In genomic region chr12:6158263-6158662, GRCh38 we compare ENCODE assay signal across 25 cellular contexts. TPM values are rescaled to one million over a fixed set of nuclear protein-coding genes. Genes with fewer than 3 reads are reported as not detected.
DNase-seq lines count a peak whose midpoint lies in the region; ATAC-seq and TF ChIP-seq lines count a peak whose summit lies in the region.
"Had no signal": no experiment of that assay in that cellular context is flagged by ENCODE, and none has a peak within 500 bp of the region (broad histone marks: within the 10 kb centered on the region; RNA-seq: fewer than 3 reads in every experiment).

No MANE protein-coding gene starts in this region.

- no peaks in the 10 kb centered on the region for H3K9me3 ChIP-seq in IMR-90 (ENCODE audit: control insufficient read depth, insufficient read depth, low read length)
- no peaks in the 10 kb centered on the region for H3K9me3 ChIP-seq in right lobe of liver
- H3K9me3 ChIP-seq in gastrocnemius medialis = no peaks in the 10 kb centered on the region
- H3K9me3 ChIP-seq in CD4-positive, alpha-beta T cell (ENCODE audit: control insufficient read depth, low read length) = no peaks in the 10 kb centered on the region
- no peaks in the 10 kb centered on the region for H3K9me3 ChIP-seq in PC-9 (ENCODE audit: insufficient read depth, low read depth)
- H3K9me3 ChIP-seq: ovary had no signal

- H2AK5ac ChIP-seq in IMR-90 (ENCODE audit: low read depth, low read length) = peak overlapping the region; percentile 40; the same call in 1 of the 2 replicates

- H3K9me2 ChIP-seq in PC-9 (ENCODE audit: insufficient read depth) = no peaks in the 10 kb centered on the region; the same call in 1 of the 2 replicates

- H3K36me3 ChIP-seq in IMR-90 (ENCODE audit: control insufficient read depth, insufficient read depth, low read length) (no peaks in the 10 kb centered on the region), right lobe of liver (no peaks in the 10 kb centered on the region), gastrocnemius medialis (no peaks in the 10 kb centered on the region), PC-9 (ENCODE audit: low read depth) (no peaks in the 10 kb centered on the region)
- H3K36me3 ChIP-seq: ovary had no signal

- peak overlapping the region; percentile 71; the same call in 1 of the 3 replicates for H2BK15ac ChIP-seq in IMR-90 (ENCODE audit: low read depth, low read length)

- H3K4me3 ChIP-seq in IMR-90 (ENCODE audit: insufficient read depth, low read depth, low read length) (no peak overlapping the region), choroid plexus epithelial cell (ENCODE audit: low read depth, low read length) (no peak overlapping the region), right lobe of liver (no peak overlapping the region), gastrocnemius medialis (no peak overlapping the region), PC-9 (no peak overlapping the region)
- H3K4me3 ChIP-seq: dorsolateral prefrontal cortex, ovary had no signal

- H3K18ac ChIP-seq in IMR-90 (ENCODE audit: low read depth, low read length) = peak overlapping the region; percentile 47; the same call in 1 of the 2 replicates

- peaks cover 15% of the 10 kb centered on the region for H3K9me1 ChIP-seq in IMR-90 (ENCODE audit: insufficient read depth, low read length)

- no peaks in the 10 kb centered on the region for H3K4me1 Mint-ChIP-seq in CD4-positive, alpha-beta T cell (ENCODE audit: low read depth)

- no peaks in the 10 kb centered on the region; the same call in 1 of the 2 replicates for H3F3A ChIP-seq in PC-9 (ENCODE audit: insufficient read depth, low read depth)

- H4K5ac ChIP-seq in IMR-90 (ENCODE audit: low read depth, low read length) = peak overlapping the region; percentile 38; the same call in 1 of the 2 replicates

- H3K56ac ChIP-seq in IMR-90 (ENCODE audit: extremely low read depth, insufficient read depth, low read length) = no peak overlapping the region

- in situ Hi-C loops in IMR-90 (cut with MboI; ENCODE audit: low sequenced_read_pairs) (no loop called here), gastrocnemius medialis (cut with MboI; ENCODE audit: low sequenced_read_pairs in 4 of 4) (no loop called here)

- peak overlapping the region; percentile 92 for H2BK120ac ChIP-seq in IMR-90 (ENCODE audit: low read depth, low read length)

- POLR2A ChIA-PET in IMR-90 (lab: Charles Lee; ENCODE audit: unreplicated experiment) = no interaction called here
- POLR2A ChIA-PET in CD4-positive, alpha-beta T cell (lab: Charles Lee) = interaction anchor here (1.1 kb wide), 1 partner anchor 17 kb away, joined by 3 read pairs; no protein-coding TSS in a partner anchor
- POLR2A ChIA-PET in PC-9 (lab: Charles Lee; ENCODE audit: unreplicated experiment) = interaction anchor here (0.6 kb wide), 1 partner anchor 35 kb away, joined by 4 read pairs; no protein-coding TSS in a partner anchor

- no peaks in the 10 kb centered on the region for H3K79me1 ChIP-seq in IMR-90 (ENCODE audit: low read depth in 1 of 2, low read length in 2 of 2)

- no peak for TF ChIP-seq RAD21 in IMR-90 (IDR thresholded peaks at IDR 0.05; ENCODE audit: low read length)

- H2BK20ac ChIP-seq in IMR-90 (ENCODE audit: low read depth, low read length) = peak overlapping the region; percentile 92; the same call in 1 of the 2 replicates

- no peak overlapping the region for H3K23ac ChIP-seq in IMR-90 (ENCODE audit: low read depth, low read length)

- peak overlapping the region; percentile 18 for H2BK5ac ChIP-seq in IMR-90 (ENCODE audit: low read depth, low read length, poor library complexity, severe bottlenecking)

- H3K27ac Mint-ChIP-seq in CD4-positive, alpha-beta T cell = no peak overlapping the region
- H3K27ac Mint-ChIP-seq: activated CD4-positive, alpha-beta T cell treated with anti-CD3 and anti-CD28 coated beads for 36 hours; activated T-cell treated with anti-CD3 and anti-CD28 coated beads, Interleukin-2, amount 50 U/mL, for 24 hours had no signal

- H2AK9ac ChIP-seq in IMR-90 (replicated peaks; ENCODE audit: low read depth, low read length, poor library complexity) = peak overlapping the region; percentile 86

- peak overlapping the region; percentile 31 to 90; a peak in 3 of 4 replicates for H4K8ac ChIP-seq in IMR-90 (ENCODE audit: low read depth in 2 of 2, low read length in 2 of 2)

- DNase-seq in IMR-90 (no peak), choroid plexus epithelial cell (ENCODE audit: low read depth) (peak; percentile 34), right lobe of liver (no peak), gastrocnemius medialis (no peak), AG08396 (ENCODE audit: low spot score) (no peak), PC-9 (no peak)
- no peak for DNase-seq in CD4-positive, alpha-beta T cell
- DNase-seq: activated CD4-positive, alpha-beta T cell treated with anti-CD3 and anti-CD28 coated beads for 36 hours; activated CD8-positive, alpha-beta memory T cell treated with anti-CD3 and anti-CD28 coated beads for 24 hours; activated naive CD4-positive, alpha-beta T cell treated with Interleukin-2 at 50 U/mL for 16 hours; activated T-cell treated with anti-CD3 and anti-CD28 coated beads, Interleukin-2, amount 50 U/mL, for 24 hours; amniotic stem cell; DMS53; dorsolateral prefrontal cortex; foreskin keratinocyte; GDM1; HCEC 1CT; Kasumi-1; naive B cell; NCI-H1092; NCI-H1930; ovary; substantia nigra; T-helper 1 cell had no signal

- H3K4ac ChIP-seq in IMR-90 (ENCODE audit: low read depth, low read length) = peak overlapping the region; percentile 92

- peak overlapping the region; percentile 73 for H2AFZ ChIP-seq in IMR-90 (replicated peaks; ENCODE audit: low read length, poor library complexity)
- no peak overlapping the region for H2AFZ ChIP-seq in PC-9

- no peaks in the 10 kb centered on the region for H4K20me1 ChIP-seq in IMR-90 (ENCODE audit: insufficient read depth, low read length)
- no peaks in the 10 kb centered on the region for H4K20me1 ChIP-seq in PC-9 (ENCODE audit: insufficient read depth)

- H3K4me2 ChIP-seq in IMR-90 (ENCODE audit: low read depth, low read length) = no peak overlapping the region
- H3K4me2 ChIP-seq in PC-9 = no peak overlapping the region

- H3K79me2 ChIP-seq in PC-9 (ENCODE audit: low read depth) = no peaks in the 10 kb centered on the region

- 0% methylated on average over 1 of the region's 5 CpGs; no CpG with 5 or more reads in 1 of the 2 experiments for WGBS in IMR-90 (ENCODE audit: extremely low coverage in 2 of 2, insufficient read length in 1 of 2), 2 experiments
- WGBS in right lobe of liver (ENCODE audit: insufficient coverage, low coverage, low lambda C conversion rate, missing lambda C conversion rate) = 55% methylated on average over 2 of the region's 5 CpGs

- H3K27me3 ChIP-seq in IMR-90 (ENCODE audit: control insufficient read depth, insufficient read depth, low read length) = no peaks in the 10 kb centered on the region
- no peaks in the 10 kb centered on the region for H3K27me3 ChIP-seq in right lobe of liver
- H3K27me3 ChIP-seq in gastrocnemius medialis = no peaks in the 10 kb centered on the region
- H3K27me3 ChIP-seq in CD4-positive, alpha-beta T cell (ENCODE audit: control insufficient read depth, insufficient read depth, low read length) = no peaks in the 10 kb centered on the region
- no peaks in the 10 kb centered on the region for H3K27me3 ChIP-seq in PC-9 (ENCODE audit: insufficient read depth, low read depth)
- H3K27me3 ChIP-seq: dorsolateral prefrontal cortex, foreskin keratinocyte, ovary had no signal

- intact Hi-C loops in IMR-90 (cut with micrococcal nuclease) = no loop called here
- intact Hi-C loops in right lobe of liver (cut with DNase I) = no loop called here
- intact Hi-C loops in gastrocnemius medialis (cut with DNase I; ENCODE audit: low total_unique reads) = no loop called here
- intact Hi-C loops in CD4-positive, alpha-beta T cell (cut with DNase I, micrococcal nuclease) = no loop called here
- intact Hi-C loops in PC-9 (cut with micrococcal nuclease; ENCODE audit: unreplicated experiment) = no loop called here

- no peak overlapping the region for H3K27ac ChIP-seq in IMR-90 (ENCODE audit: insufficient read depth, low read length)
- H3K27ac ChIP-seq in right lobe of liver = no peak overlapping the region
- H3K27ac ChIP-seq in gastrocnemius medialis = peak overlapping the region in 3 of 4 donors; percentile 3 to 29 (median 28)
- H3K27ac ChIP-seq in CD4-positive, alpha-beta T cell (ENCODE audit: low read depth, low read length) = no peak overlapping the region
- no peak overlapping the region for H3K27ac ChIP-seq in PC-9
- H3K27ac ChIP-seq: dorsolateral prefrontal cortex, epithelial cell of prostate, foreskin keratinocyte, ovary had no signal

- H3K27me3 Mint-ChIP-seq in CD4-positive, alpha-beta T cell = peaks cover 5% of the 10 kb centered on the region
- H3K27me3 Mint-ChIP-seq: activated CD4-positive, alpha-beta T cell treated with anti-CD3 and anti-CD28 coated beads for 36 hours; activated T-cell treated with anti-CD3 and anti-CD28 coated beads, Interleukin-2, amount 50 U/mL, for 24 hours had no signal

- H4K91ac ChIP-seq in IMR-90 (ENCODE audit: insufficient read depth, low read depth, low read length) = peak overlapping the region; percentile 13; the same call in 1 of the 2 replicates

- H3K9ac ChIP-seq in IMR-90 (ENCODE audit: low read depth, low read length) = no peak overlapping the region

- dilution Hi-C loops in IMR-90 (cut with HindIII; ENCODE audit: low sequenced_read_pairs, unreplicated experiment) = no loop called here

- BruUV-seq in IMR-90 (replicated peaks; lab: Mats Ljungman, UMichigan) (no TSS peak), PC-9 (replicated peaks; lab: Mats Ljungman, UMichigan) (no TSS peak)

- ATAC-seq in IMR-90 (ENCODE audit: low read depth) = peak; percentile 69
- peak; percentile 9 to 62 (median 49) for ATAC-seq in right lobe of liver
- no peak for ATAC-seq in gastrocnemius medialis
- ATAC-seq in CD4-positive, alpha-beta T cell (ENCODE audit: poor library complexity) = no peak
- ATAC-seq: activated CD4-positive, alpha-beta T cell treated with anti-CD3 and anti-CD28 coated beads for 36 hours; foreskin keratinocyte had no signal

- no peaks in the 10 kb centered on the region for H3K36me3 Mint-ChIP-seq in CD4-positive, alpha-beta T cell (ENCODE audit: low read depth)
- H3K36me3 Mint-ChIP-seq: naive B cell had no signal

- no peak overlapping the region for H3K4me3 Mint-ChIP-seq in CD4-positive, alpha-beta T cell
- H3K4me3 Mint-ChIP-seq: activated CD4-positive, alpha-beta T cell treated with anti-CD3 and anti-CD28 coated beads for 36 hours; activated T-cell treated with anti-CD3 and anti-CD28 coated beads, Interleukin-2, amount 50 U/mL, for 24 hours; naive B cell had no signal

- H3K14ac ChIP-seq in IMR-90 (replicated peaks; ENCODE audit: low read depth, low read length) = peak overlapping the region; percentile 86; the same call in 1 of the 2 replicates

- H3K9me3 Mint-ChIP-seq in CD4-positive, alpha-beta T cell = no peaks in the 10 kb centered on the region
- H3K9me3 Mint-ChIP-seq: activated T-cell treated with anti-CD3 and anti-CD28 coated beads, Interleukin-2, amount 50 U/mL, for 24 hours; naive B cell had no signal

- TF ChIP-seq POLR2A in IMR-90 (IDR thresholded peaks at IDR 0.05; ENCODE audit: low read depth, low read length) = no peak
- TF ChIP-seq POLR2A in right lobe of liver (IDR thresholded peaks at IDR 0.05) = no peak
- TF ChIP-seq POLR2A in gastrocnemius medialis (IDR thresholded peaks at IDR 0.05) = no peak

- H3K4me1 ChIP-seq in IMR-90 (ENCODE audit: control insufficient read depth, insufficient read depth, low read length) = peaks cover 15% of the 10 kb centered on the region
- no peaks in the 10 kb centered on the region for H3K4me1 ChIP-seq in right lobe of liver
- peaks cover 0 to 7% of the 10 kb centered on the region in 2 donors for H3K4me1 ChIP-seq in gastrocnemius medialis
- no peaks in the 10 kb centered on the region for H3K4me1 ChIP-seq in PC-9 (replicated peaks; ENCODE audit: insufficient read depth)
- H3K4me1 ChIP-seq: foreskin keratinocyte had no signal

- TF ChIP-seq CTCF in IMR-90 (conservative IDR thresholded peaks at IDR 0.05; ENCODE audit: low read depth, low read length) = no peak
- no peak for TF ChIP-seq CTCF in choroid plexus epithelial cell (conservative IDR thresholded peaks at IDR 0.05; ENCODE audit: low read depth, low read length)
- no peak for TF ChIP-seq CTCF in right lobe of liver (IDR thresholded peaks at IDR 0.05)
- TF ChIP-seq CTCF in gastrocnemius medialis (IDR thresholded peaks at IDR 0.05 in 4 of 5, conservative IDR thresholded peaks at IDR 0.05 in 1 of 5) = no peak
- no peak for TF ChIP-seq CTCF in CD4-positive, alpha-beta T cell (IDR thresholded peaks at IDR 0.05)
- no peak for TF ChIP-seq CTCF in PC-9 (conservative IDR thresholded peaks at IDR 0.05)

- CTCF ChIA-PET in IMR-90 (lab: Yijun Ruan, JAX) = no interaction called here
- CTCF ChIA-PET in CD4-positive, alpha-beta T cell (lab: Charles Lee) = no interaction called here
- CTCF ChIA-PET in PC-9 (lab: Charles Lee) = no interaction called here

RNA-seq across cellular contexts. Expression of gene VWF, which starts 33.8 kb away (rescaled TPM):
- total RNA-seq in IMR-90 (2012; rRNA removed) (under 0.01 TPM in 2 replicates), right lobe of liver (10 to 100 TPM in 3 of 6 experiments, 1 to 10 TPM in 3; 5.7 to 16.6 (median 9.6) TPM), gastrocnemius medialis (100 to 1,000 TPM in 2 of 4 donors, 10 to 100 TPM in 2; 78.8 to 118 (median 101) TPM), PC-9 (2021) (0.48 and 0.88 TPM in 2 replicates)
- polyA plus RNA-seq in IMR-90 (2012; rRNA removed) = 0.09 and 0.10 TPM in 2 replicates
- polyA plus RNA-seq in IMR-90 (2012; cell fraction: cytosol; rRNA removed) = 0.04 and 0.11 TPM in 2 replicates
- polyA plus RNA-seq in IMR-90 (2012; cell fraction: nucleus; rRNA removed; ENCODE audit: low replicate concordance) = 0.14 and 0.34 TPM in 2 replicates
- under 1 TPM in 1 of 2 experiments, not detected in 1; 0.20 TPM for total RNA-seq in CD4-positive, alpha-beta T cell
- total RNA-seq: foreskin keratinocyte had no signal

RNA-seq across cellular contexts. Expression of gene CD9, which starts 41.9 kb away (rescaled TPM):
- total RNA-seq in IMR-90 (2012; rRNA removed) (48.8 and 70.0 TPM in 2 replicates), right lobe of liver (10 to 100 TPM; 17.2 to 65.7 (median 34.2) TPM), gastrocnemius medialis (10 to 100 TPM; 26.7 to 50.6 (median 48.4) TPM), PC-9 (2021) (319 and 374 TPM in 2 replicates)
- 69.1 and 70.9 TPM in 2 replicates for polyA plus RNA-seq in IMR-90 (2012; rRNA removed)
- 50.1 and 55.3 TPM in 2 replicates for polyA plus RNA-seq in IMR-90 (2012; cell fraction: cytosol; rRNA removed)
- 19.2 and 35.5 TPM in 2 replicates for polyA plus RNA-seq in IMR-90 (2012; cell fraction: nucleus; rRNA removed; ENCODE audit: low replicate concordance)
- total RNA-seq in CD4-positive, alpha-beta T cell = under 1 TPM; 0.36 to 0.66 TPM

Comparison
In these comparisons a context has a peak if more than half of its experiments do, and no peak if none do; other contexts are left out.
1. ATAC-seq: peak in IMR-90 (single experiment) and right lobe of liver (4 of 4); none in gastrocnemius medialis (0 of 2) and CD4-positive, alpha-beta T cell (single experiment).
2. H3K27ac ChIP-seq: peak in gastrocnemius medialis (3 of 4); none in IMR-90 (single experiment), right lobe of liver (0 of 3), CD4-positive, alpha-beta T cell (single experiment) and PC-9 (single experiment).
3. RNA of gene VWF, which starts 33.8 kb away (total RNA-seq): 78.8 to 118 TPM in gastrocnemius medialis; 5.7 to 16.6 TPM in right lobe of liver, 0.48 to 0.88 TPM in PC-9, 0.20 TPM in CD4-positive, alpha-beta T cell and under 0.01 TPM in IMR-90; every median in the first group is over 4 times any median in the second.
4. RNA of gene CD9, which starts 41.9 kb away (total RNA-seq): 319 to 374 TPM in PC-9, 26.7 to 50.6 TPM in gastrocnemius medialis, 48.8 to 70.0 TPM in IMR-90 and 17.2 to 65.7 TPM in right lobe of liver; 0.36 to 0.66 TPM in CD4-positive, alpha-beta T cell; every median in the first group is over 10 times any median in the second.